Comparison of ENCODE assay signal across 13 cellular contexts in genomic region chr22:41782316-41782715, GRCh38. TPM values are rescaled to one million over a fixed set of nuclear protein-coding genes. Genes with fewer than 3 reads are reported as not detected.
A peak's percentile ranks its signal among the peaks of the same experiment; 100 is the strongest.
DNase-seq lines count a peak whose midpoint lies in the region; ATAC-seq and TF ChIP-seq lines count a peak whose summit lies in the region.
"Had no signal": no experiment of that assay in that cellular context is flagged by ENCODE, and none has a peak within 500 bp of the region (broad histone marks: within the 10 kb centered on the region; RNA-seq: fewer than 3 reads in every experiment).

No MANE protein-coding gene starts in this region.

- H3K9me3 ChIP-seq in DOHH2 (ENCODE audit: control insufficient read depth, insufficient read depth, low read length) (no peaks in the 10 kb centered on the region), KOPT-K1 (ENCODE audit: insufficient read depth, low read length, poor library complexity, severe bottlenecking) (no peaks in the 10 kb centered on the region), breast epithelium (no peaks in the 10 kb centered on the region)

- peaks cover 21% of the 10 kb centered on the region for H3K4me1 ChIP-seq in DOHH2 (ENCODE audit: control insufficient read depth, low read length)
- no peaks in the 10 kb centered on the region for H3K4me1 ChIP-seq in breast epithelium

- H3K4me2 ChIP-seq in DOHH2 (ENCODE audit: low read length): peak overlapping the region; percentile 77

- no peaks in the 10 kb centered on the region for H4K20me1 ChIP-seq in DOHH2 (ENCODE audit: control insufficient read depth, insufficient read depth, low read depth, low read length)

- H3K36me3 Mint-ChIP-seq in activated T-helper 17 cell treated with anti-CD3 and anti-CD28 coated beads, Interleukin-2, amount 50 U/mL, for 72 hours (ENCODE audit: low read depth): peaks cover 28% of the 10 kb centered on the region
- H3K36me3 Mint-ChIP-seq in naive thymus-derived CD8-positive, alpha-beta T cell: peaks cover 0 to 25% (median 2%) of the 10 kb centered on the region in 3 donors
- H3K36me3 Mint-ChIP-seq: WTC11 had no signal

- intact Hi-C loops in breast epithelium (cut with DNase I; ENCODE audit: low total_unique reads): no loop called here

- no peaks in the 10 kb centered on the region for H3F3A ChIP-seq in DOHH2 (ENCODE audit: control insufficient read depth, insufficient read depth)

- H3K27ac Mint-ChIP-seq in activated T-helper 17 cell treated with anti-CD3 and anti-CD28 coated beads, Interleukin-2, amount 50 U/mL, for 72 hours: peak overlapping the region; percentile 87
- H3K27ac Mint-ChIP-seq in naive thymus-derived CD8-positive, alpha-beta T cell: peak overlapping the region; percentile 98 to 100 (median 99)
- H3K27ac Mint-ChIP-seq: endodermal cell, WTC11 had no signal

- H3K27me3 Mint-ChIP-seq in activated T-helper 17 cell treated with anti-CD3 and anti-CD28 coated beads, Interleukin-2, amount 50 U/mL, for 72 hours: no peaks in the 10 kb centered on the region
- no peaks in the 10 kb centered on the region for H3K27me3 Mint-ChIP-seq in naive thymus-derived CD8-positive, alpha-beta T cell

- TF ChIP-seq POLR2A in breast epithelium (IDR thresholded peaks at IDR 0.05): no peak

- TF ChIP-seq CTCF in DOHH2 (IDR thresholded peaks at IDR 0.05; ENCODE audit: low read depth, low read length, poor library complexity, severe bottlenecking) (no peak), breast epithelium (IDR thresholded peaks at IDR 0.05) (no peak)

- no peaks in the 10 kb centered on the region for H3K36me3 ChIP-seq in DOHH2 (ENCODE audit: control insufficient read depth, low read length)
- H3K36me3 ChIP-seq in KOPT-K1 (ENCODE audit: insufficient read depth, low read length): no peaks in the 10 kb centered on the region
- H3K36me3 ChIP-seq in breast epithelium: no peaks in the 10 kb centered on the region

- ATAC-seq in activated T-helper 17 cell treated with anti-CD3 and anti-CD28 coated beads, Interleukin-2, amount 50 U/mL, for 72 hours (replicated peaks): peak; percentile 64
- ATAC-seq in naive thymus-derived CD8-positive, alpha-beta T cell: no peak
- ATAC-seq: left colon, WTC11 had no signal

- no peaks in the 10 kb centered on the region for H3K9me2 ChIP-seq in DOHH2 (replicated peaks; ENCODE audit: control insufficient read depth, low read length)

- H3K4me3 Mint-ChIP-seq in activated T-helper 17 cell treated with anti-CD3 and anti-CD28 coated beads, Interleukin-2, amount 50 U/mL, for 72 hours: peak overlapping the region; percentile 88
- H3K4me3 Mint-ChIP-seq in naive thymus-derived CD8-positive, alpha-beta T cell: peak overlapping the region; percentile 80 to 93 (median 87)
- H3K4me3 Mint-ChIP-seq: endodermal cell, WTC11 had no signal

- POLR2A ChIA-PET in naive thymus-derived CD8-positive, alpha-beta T cell (lab: Charles Lee): interaction anchor here (0.9 to 8.0 kb wide), 8 partner anchors 8 to 144 kb away, joined by 3 to 323 read pairs (median 12); partner anchors contain the start of genes CCDC134, SNU13, SREBF2 and TNFRSF13C

- H3K27ac ChIP-seq in DOHH2 (ENCODE audit: low read depth, low read length) (no peak overlapping the region), KOPT-K1 (ENCODE audit: low read depth, low read length, poor library complexity, severe bottlenecking) (peak overlapping the region; percentile 47), breast epithelium (peak overlapping the region in 1 of 2 donors; percentile 43)

- peaks cover 23% of the 10 kb centered on the region for H3K4me1 Mint-ChIP-seq in activated T-helper 17 cell treated with anti-CD3 and anti-CD28 coated beads, Interleukin-2, amount 50 U/mL, for 72 hours
- H3K4me1 Mint-ChIP-seq in naive thymus-derived CD8-positive, alpha-beta T cell: peaks cover 32 to 76% (median 65%) of the 10 kb centered on the region in 4 donors

- peak overlapping the region; percentile 66 for H3K4me3 ChIP-seq in DOHH2 (ENCODE audit: low read length)
- H3K4me3 ChIP-seq in breast epithelium: no peak overlapping the region

- DNase-seq in naive thymus-derived CD8-positive, alpha-beta T cell: peak in 4 of 10 donors; percentile 10 to 15 (median 12)
- DNase-seq in KG1 (lab: John Stamatoyannopoulos, UW) (no peak), dedifferentiated amniotic fluid mesenchymal stem cell (ENCODE audit: extremely low spot score) (no peak), amniotic stem cell (lab: John Stamatoyannopoulos, UW) (no peak), breast epithelium (ENCODE audit: low spot score in 2 of 2) (no peak)
- DNase-seq: endodermal cell, left colon, NCI-H1694, nucleus accumbens had no signal

- no peaks in the 10 kb centered on the region for H3K79me2 ChIP-seq in DOHH2 (ENCODE audit: control insufficient read depth, low read length)

- H3K9me3 Mint-ChIP-seq in activated T-helper 17 cell treated with anti-CD3 and anti-CD28 coated beads, Interleukin-2, amount 50 U/mL, for 72 hours: no peaks in the 10 kb centered on the region
- no peaks in the 10 kb centered on the region for H3K9me3 Mint-ChIP-seq in naive thymus-derived CD8-positive, alpha-beta T cell
- H3K9me3 Mint-ChIP-seq: endodermal cell, WTC11 had no signal

- no peaks in the 10 kb centered on the region for H3K27me3 ChIP-seq in DOHH2 (ENCODE audit: control insufficient read depth, low read length)
- H3K27me3 ChIP-seq in breast epithelium: no peaks in the 10 kb centered on the region

RNA-seq across cellular contexts. Expression of gene CCDC134, which starts 18.2 kb away (rescaled TPM):
- 10 to 100 TPM; 21.6 to 22.3 TPM for total RNA-seq in activated T-helper 17 cell treated with anti-CD3 and anti-CD28 coated beads, Interleukin-2, amount 50 U/mL, for 72 hours
- 10 to 100 TPM; 17.1 to 23.1 TPM for total RNA-seq in naive thymus-derived CD8-positive, alpha-beta T cell
- polyA plus RNA-seq in naive thymus-derived CD8-positive, alpha-beta T cell: 1 to 10 TPM; 3.5 to 5.6 (median 3.8) TPM
- total RNA-seq in breast epithelium: 10 to 100 TPM in 2 of 3 donors, 1 to 10 TPM in 1; 4.0 to 12.3 (median 10.8) TPM

RNA-seq across cellular contexts. Expression of gene SREBF2, which starts 50.6 kb away (rescaled TPM):
- total RNA-seq in activated T-helper 17 cell treated with anti-CD3 and anti-CD28 coated beads, Interleukin-2, amount 50 U/mL, for 72 hours: 100 to 1,000 TPM; 126 to 162 TPM
- 100 to 1,000 TPM; 106 TPM for total RNA-seq in naive thymus-derived CD8-positive, alpha-beta T cell
- polyA plus RNA-seq in naive thymus-derived CD8-positive, alpha-beta T cell: 10 to 100 TPM; 16.3 to 21.9 (median 18.2) TPM
- 10 to 100 TPM; 20.8 to 33.5 (median 32.1) TPM for total RNA-seq in breast epithelium
